Comparison of ENCODE assay signal across 13 cellular contexts in genomic region chr9:106305428-106306133, GRCh38.
"Had no signal": no experiment of that assay in that cellular context is flagged by ENCODE, and none has a peak within 500 bp of the region (broad histone marks: within the 10 kb centered on the region; RNA-seq: fewer than 3 reads in every experiment).

No MANE protein-coding gene starts in this region.

- H3K4me1 Mint-ChIP-seq: activated naive CD4-positive, alpha-beta T cell treated with anti-CD3 and anti-CD28 coated beads, Interleukin-2, amount 10 ng/mL, durations not matched to agents 7 days and 5 days had no signal

- H3K4me3 Mint-ChIP-seq: activated naive CD4-positive, alpha-beta T cell treated with anti-CD3 and anti-CD28 coated beads, Interleukin-2, amount 10 ng/mL, durations not matched to agents 7 days and 5 days; endodermal cell; neural progenitor cell had no signal

- ATAC-seq: gastroesophageal sphincter, left lobe of liver had no signal

- H3K4me3 ChIP-seq: ascending aorta, dorsolateral prefrontal cortex, gastroesophageal sphincter, neural progenitor cell, thyroid gland had no signal

- H3K27me3 Mint-ChIP-seq: activated naive CD4-positive, alpha-beta T cell treated with anti-CD3 and anti-CD28 coated beads, Interleukin-2, amount 10 ng/mL, durations not matched to agents 7 days and 5 days had no signal

- H3K9me3 Mint-ChIP-seq: endodermal cell had no signal

- H3K27ac ChIP-seq: ascending aorta, gastroesophageal sphincter, neural progenitor cell, thyroid gland had no signal

- H3K27ac Mint-ChIP-seq: activated naive CD4-positive, alpha-beta T cell treated with anti-CD3 and anti-CD28 coated beads, Interleukin-2, amount 10 ng/mL, durations not matched to agents 7 days and 5 days; activated T-helper 2 cell treated with anti-CD3 and anti-CD28 coated beads, Interferon-gamma antibody, Interleukin-2, Interleukin-4, amounts not matched to agents 10 μg/mL and 5 μg/mL and 100 μg/mL, durations not matched to agents 14 hours and 24 hours and 36 hours; endodermal cell; neural progenitor cell had no signal

- DNase-seq: activated CD4-positive, CD25-positive, alpha-beta regulatory T cell treated with anti-CD3 and anti-CD28 coated beads, Interleukin-2, amount 50 U/mL, for 72 hours; activated naive CD4-positive, alpha-beta T cell treated with anti-CD3 and anti-CD28 coated beads, Interleukin-2, amount 10 ng/mL, durations not matched to agents 7 days and 5 days; dorsolateral prefrontal cortex; endodermal cell; islet precursor cell; stimulated activated CD4-positive, alpha-beta T cell treated with anti-CD3 and anti-CD28 coated beads, Interleukin-12 subunit alpha, Interleukin-12 subunit beta, amount 100 ng/mL, for 4 hours; stimulated activated CD4-positive, alpha-beta T cell treated with anti-CD3 and anti-CD28 coated beads, Interleukin-2, amount 100 ng/mL, for 24 hours; thyroid gland had no signal

- H3K36me3 Mint-ChIP-seq: activated naive CD4-positive, alpha-beta T cell treated with anti-CD3 and anti-CD28 coated beads, Interleukin-2, amount 10 ng/mL, durations not matched to agents 7 days and 5 days; neural progenitor cell had no signal
